ENCODE assay signal across 22 cellular contexts in the genomic region with DNA sequence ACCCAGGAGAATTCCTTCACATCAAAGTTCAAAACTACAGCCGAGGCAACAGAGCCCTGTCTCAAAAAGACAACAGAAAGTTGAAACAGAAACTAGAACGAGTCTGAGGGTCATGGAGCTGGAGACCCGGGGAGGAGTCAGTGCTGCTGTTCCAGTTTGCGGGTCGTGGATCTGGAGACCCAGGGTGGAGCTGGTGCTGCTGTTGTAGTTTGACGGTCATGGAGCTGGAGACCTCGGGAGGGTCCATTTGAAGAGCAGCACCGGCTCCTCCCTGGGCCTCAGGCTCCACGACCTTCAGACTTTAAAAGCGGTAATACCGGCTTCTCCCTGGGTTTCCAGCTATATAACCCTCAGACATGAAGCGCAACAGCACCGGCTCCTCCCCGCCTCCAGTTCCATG. TPM values are rescaled to one million over a fixed set of nuclear protein-coding genes. Genes with fewer than 3 reads are reported as not detected.
DNase-seq lines count a peak whose midpoint lies in the region; ATAC-seq, FAIRE-seq and TF ChIP-seq lines count a peak whose summit lies in the region.
"Had no signal": no experiment of that assay in that cellular context is flagged by ENCODE, and none has a peak within 500 bp of the region (broad histone marks: within the 10 kb centered on the region; RNA-seq: fewer than 3 reads in every experiment).

No MANE protein-coding gene starts in this region.

- ATAC-seq in GM12878: no peak
- no peak for ATAC-seq in lower lobe of right lung
- no peak for ATAC-seq in GM18520 (IDR thresholded peaks at IDR 0.05; ENCODE audit: unreplicated experiment)
- no peak for ATAC-seq in GM21528 (IDR thresholded peaks at IDR 0.05; ENCODE audit: low FRiP score, unreplicated experiment)
- no peak for ATAC-seq in HG02759 (IDR thresholded peaks at IDR 0.05; ENCODE audit: unreplicated experiment)
- ATAC-seq in GM19324 (IDR thresholded peaks at IDR 0.05; ENCODE audit: low FRiP score, unreplicated experiment): no peak

- in situ Hi-C loops in GM12878 (cut with MboI) (no loop called here), transverse colon (cut with MboI; ENCODE audit: low pct_ligation_motif_present in 1 of 4, low pct_unique_long_range_greater_than_20kb in 1 of 4, low sequenced_read_pairs in 3 of 4) (loop anchor here in 2 of 4 donors (25.0 kb wide), 1 partner anchor 260 kb away; the partner anchor contains the start of genes ABCA2 (in 2 of the 2), FUT7 (in 2 of the 2) and NPDC1 (in 2 of the 2))

- no peak overlapping the region for H3K27ac Mint-ChIP-seq in HFFc6

- SMC1A ChIA-PET in GM12878 (lab: Charles Lee; ENCODE audit: uncharacterized antibody, unreplicated experiment): interaction anchor here (1.2 to 3.1 kb wide), 2 partner anchors 10 to 13 kb away, joined by 3 to 21 read pairs; partner anchors contain the start of gene TMEM141

- CTCF ChIA-PET in GM12878 (lab: Yijun Ruan, JAX): interaction anchor here (0.8 to 13.1 kb wide), 10 partner anchors 8 to 269 kb away, joined by 3 to 163 read pairs (median 6); partner anchors contain the start of genes LCN8 and NPDC1

- no peak overlapping the region for H3K4me2 ChIP-seq in GM12878 (ENCODE audit: control insufficient read depth, insufficient read depth)
- H3K4me2 ChIP-seq: SK-N-SH had no signal

- 46% methylated on average over 10 of the region's 14 CpGs for WGBS in GM12878 (ENCODE audit: insufficient coverage, insufficient replicate concordance, low lambda C conversion rate, missing lambda C conversion rate)
- 45 to 54% methylated on average over 5 to 14 of the region's 14 CpGs for WGBS in transverse colon (ENCODE audit: low coverage in 1 of 2), 2 donors

- H3K9me3 ChIP-seq in GM12878 (replicated peaks; ENCODE audit: control insufficient read depth, insufficient read depth, low read length) (peaks cover 6% of the 10 kb centered on the region; the same call in 2 of the 3 replicates), lower lobe of right lung (peaks cover 7% of the 10 kb centered on the region), transverse colon (no peaks in the 10 kb centered on the region)
- H3K9me3 ChIP-seq: Peyer's patch, SK-N-SH had no signal

- H3K27ac ChIP-seq in GM12878 (ENCODE audit: control insufficient read depth, insufficient read depth) (no peak overlapping the region), lower lobe of right lung (no peak overlapping the region), transverse colon (peak overlapping the region; percentile 8 to 55 (median 25))

- POLR2A ChIA-PET in GM12878 (lab: Charles Lee): interaction anchor here (1.0 to 1.7 kb wide), 3 partner anchors 11 to 48 kb away, joined by 3 to 5 read pairs (median 3); no protein-coding TSS in a partner anchor

- peaks cover 16% of the 10 kb centered on the region for H3K9me3 Mint-ChIP-seq in HFFc6

- no peak for TF ChIP-seq POLR2A in GM12878 (IDR thresholded peaks at IDR 0.05; ENCODE audit: low read depth, low read length)
- no peak for TF ChIP-seq POLR2A in transverse colon (IDR thresholded peaks at IDR 0.05)

- no peak for TF ChIP-seq RAD21 in GM12878 (IDR thresholded peaks at IDR 0.05; ENCODE audit: insufficient read depth, low read depth, low read length)

- peaks cover 15% of the 10 kb centered on the region for H3K36me3 Mint-ChIP-seq in HFFc6 (ENCODE audit: low read depth)
- H3K36me3 Mint-ChIP-seq: CD4-positive, alpha-beta memory T cell had no signal

- peaks cover 6% of the 10 kb centered on the region; the same call in 1 of the 2 replicates for H3K4me1 Mint-ChIP-seq in HFFc6 (ENCODE audit: low read depth)

- intact Hi-C loops in GM12878 (cut with micrococcal nuclease; ENCODE audit: unreplicated experiment): no loop called here
- intact Hi-C loops in lower lobe of right lung (cut with DNase I): no loop called here
- intact Hi-C loops in transverse colon (cut with DNase I; ENCODE audit: low total_unique reads): no loop called here

- no peaks in the 10 kb centered on the region for H3K79me2 ChIP-seq in GM12878 (ENCODE audit: control insufficient read depth, insufficient read depth, low read length)

- H3K27me3 ChIP-seq in GM12878 (replicated peaks in 1 of 2; ENCODE audit: control insufficient read depth in 2 of 2, insufficient read depth in 2 of 2, low read length in 1 of 2): peaks cover 0 to 1% of the 10 kb centered on the region in 2 experiments; a peak in 1 of 4 replicates
- H3K27me3 ChIP-seq in lower lobe of right lung (ENCODE audit: low read depth): no peaks in the 10 kb centered on the region
- H3K27me3 ChIP-seq in transverse colon: no peaks in the 10 kb centered on the region
- H3K27me3 ChIP-seq: Peyer's patch had no signal

- H3K4me3 ChIP-seq in GM12878 (no peak overlapping the region), lower lobe of right lung (no peak overlapping the region), transverse colon (no peak overlapping the region)

- TF ChIP-seq CTCF in HFFc6 (IDR thresholded peaks at IDR 0.05) (no peak), GM12878 (IDR thresholded peaks at IDR 0.05 in 2 of 3, conservative IDR thresholded peaks at IDR 0.05 in 1 of 3; ENCODE audit: control insufficient read depth in 2 of 3, extremely low read depth in 1 of 3, insufficient read depth in 1 of 3, low read depth in 3 of 3, low read length in 3 of 3) (no peak), lower lobe of right lung (IDR thresholded peaks at IDR 0.05) (no peak), transverse colon (IDR thresholded peaks at IDR 0.05) (no peak)

- RAD21 ChIA-PET in GM12878 (lab: Charles Lee; ENCODE audit: unreplicated experiment): interaction anchor here (1.7 to 2.0 kb wide), 4 partner anchors 8 to 252 kb away, joined by 4 to 9 read pairs (median 6); no protein-coding TSS in a partner anchor

- H3K36me3 ChIP-seq in GM12878 (ENCODE audit: control insufficient read depth in 2 of 2, insufficient read depth in 2 of 2, low read length in 1 of 2) (no peaks in the 10 kb centered on the region), lower lobe of right lung (no peaks in the 10 kb centered on the region), transverse colon (no peaks in the 10 kb centered on the region)
- H3K36me3 ChIP-seq: Peyer's patch had no signal

- peaks cover 44% of the 10 kb centered on the region for H3K27me3 Mint-ChIP-seq in HFFc6 (ENCODE audit: insufficient read depth)

- TF ChIP-seq EP300 in GM12878 (IDR thresholded peaks at IDR 0.05; ENCODE audit: borderline replicate concordance in 1 of 2, control insufficient read depth in 1 of 2, low read depth in 2 of 2, low read length in 2 of 2) (no peak), transverse colon (IDR thresholded peaks at IDR 0.05; ENCODE audit: low read depth) (no peak)

- H3K4me1 ChIP-seq in GM12878 (ENCODE audit: control insufficient read depth, insufficient read depth, low read length): no peaks in the 10 kb centered on the region
- no peaks in the 10 kb centered on the region for H3K4me1 ChIP-seq in lower lobe of right lung
- H3K4me1 ChIP-seq in transverse colon: peaks cover 0 to 6% (median 3%) of the 10 kb centered on the region in 4 donors
- H3K4me1 ChIP-seq: Peyer's patch had no signal

- no peak overlapping the region for H3K9ac ChIP-seq in GM12878 (ENCODE audit: control insufficient read depth, insufficient read depth, low read length)
- H3K9ac ChIP-seq: SK-N-SH had no signal

- no peaks in the 10 kb centered on the region for H4K20me1 ChIP-seq in GM12878 (ENCODE audit: control insufficient read depth, insufficient read depth)

- DNase-seq in HFFc6 (no peak), GM12878 (ENCODE audit: low read depth, low spot score) (no peak), lower lobe of right lung (peak; percentile 14), transverse colon (peak; percentile 74)
- DNase-seq: CD4-positive, alpha-beta memory T cell; DMS79; H7; KBM-7; NCI-H146; NCI-H2081 treated with DMSO at 0.1 percent for 48 hours; NCI-H510A treated with DMSO at 0.1 percent for 48 hours; NCI-H82; Peyer's patch; Right ventricle myocardium superior; SK-N-SH; T-helper 1 cell had no signal

- no TSS peak for BruUV-seq in GM12878 (replicated peaks; lab: Mats Ljungman, UMichigan)

- H3K4me3 Mint-ChIP-seq in HFFc6: peak overlapping the region; percentile 30; the same call in 1 of the 2 replicates
- H3K4me3 Mint-ChIP-seq: CD4-positive, alpha-beta memory T cell had no signal

- FAIRE-seq in GM12878 (lab: Jason Lieb, UNC): no peak
- FAIRE-seq: D721Med had no signal

- H2AFZ ChIP-seq in GM12878 (ENCODE audit: control insufficient read depth, low read depth, low read length): 0 out of 2 replicates have a peak overlapping the region, but pooled peaks have one; percentile 11

RNA-seq across cellular contexts. Expression of gene LCN15, which starts 13.0 kb away (rescaled TPM):
- not detected for total RNA-seq in HFFc6 (2021; fragmentation: NEBNext Ultra II Directional; extraction: Animal tissue kit (Norgen Biotek cat#: 25700))
- total RNA-seq in GM12878 (2013; cell fraction: nucleolus; rRNA removed): 0.33 TPM in 1 of 2 replicates, not detected in the other
- total RNA-seq in GM12878 (2014; rRNA removed) (0.22 TPM in 1 of 2 replicates, not detected in the other), GM12878 (2014; rRNA removed; fragmentation: Illumina TruSeq; extraction: Trizol) (not detected in 2 replicates), GM12878 (2021) (not detected in 2 replicates), lower lobe of right lung (not detected), transverse colon (10 to 100 TPM in 1 of 4 donors, 1 to 10 TPM in 1, not detected in 2; 6.4 to 11.9 TPM)
- not detected for polyA plus RNA-seq in GM12878 (2011; ENCODE audit: low read depth)
- polyA plus RNA-seq in GM12878 (2011; rRNA removed) (not detected in 2 replicates), GM12878 (2014; fragmentation: Illumina TruSeq; extraction: Trizol) (not detected in 2 replicates), GM12878 (2014; fragmentation: Nextera tagmentation; extraction: Ambion mirVana) (not detected), GM12878 (2014; rRNA removed) (0.11 TPM in 1 of 2 replicates, not detected in the other), GM12878 (2016; fragmentation: Nextera tagmentation; extraction: Ambion mirVana) (under 1 TPM; 0.37 to 0.50 TPM)
- 0.05 TPM in 1 of 2 replicates, not detected in the other for polyA plus RNA-seq in GM12878 (2011; cell fraction: cytosol; rRNA removed)
- 0.04 TPM in 1 of 2 replicates, not detected in the other for polyA plus RNA-seq in GM12878 (2011; cell fraction: nucleus; rRNA removed)
- 0.13 and 0.23 TPM in 2 replicates for polyA plus RNA-seq in GM12878 (2012)
- not detected in 2 replicates for polyA minus RNA-seq in GM12878 (2011; rRNA and poly(A)+ RNA removed)
- polyA minus RNA-seq in GM12878 (2011; cell fraction: cytosol; rRNA and poly(A)+ RNA removed): not detected in 2 replicates
- polyA minus RNA-seq in GM12878 (2011; cell fraction: nucleus; rRNA and poly(A)+ RNA removed): not detected in 2 replicates
- total RNA-seq: CD4-positive, alpha-beta memory T cell; G401; H7; Right ventricle myocardium superior had no signal
- polyA plus RNA-seq: CD4-positive, alpha-beta memory T cell had no signal

RNA-seq across cellular contexts. Expression of gene TMEM141, which starts 13.8 kb away (rescaled TPM):
- 10 to 100 TPM; 46.1 to 62.2 (median 52.6) TPM for total RNA-seq in HFFc6 (2021; fragmentation: NEBNext Ultra II Directional; extraction: Animal tissue kit (Norgen Biotek cat#: 25700))
- total RNA-seq in GM12878 (2013; cell fraction: nucleolus; rRNA removed): 14.3 and 15.9 TPM in 2 replicates
- 42.5 and 43.1 TPM in 2 replicates for total RNA-seq in GM12878 (2014; rRNA removed)
- 27.4 and 29.2 TPM in 2 replicates for total RNA-seq in GM12878 (2014; rRNA removed; fragmentation: Illumina TruSeq; extraction: Trizol)
- 31.1 and 36.1 TPM in 2 replicates for total RNA-seq in GM12878 (2021)
- polyA plus RNA-seq in GM12878 (2011; ENCODE audit: low read depth): 6.3 TPM
- polyA plus RNA-seq in GM12878 (2011; rRNA removed): 11.0 and 20.2 TPM in 2 replicates
- 35.8 and 37.1 TPM in 2 replicates for polyA plus RNA-seq in GM12878 (2011; cell fraction: cytosol; rRNA removed)
- polyA plus RNA-seq in GM12878 (2011; cell fraction: nucleus; rRNA removed): 23.1 and 24.7 TPM in 2 replicates
- 20.4 and 25.1 TPM in 2 replicates for polyA plus RNA-seq in GM12878 (2012)
- 15.2 and 38.1 TPM in 2 replicates for polyA plus RNA-seq in GM12878 (2014; fragmentation: Illumina TruSeq; extraction: Trizol)
- 10 to 100 TPM in 1 of 2 experiments, 1 to 10 TPM in 1; 7.8 to 13.3 TPM for polyA plus RNA-seq in GM12878 (2014; fragmentation: Nextera tagmentation; extraction: Ambion mirVana)
- 37.7 and 43.5 TPM in 2 replicates for polyA plus RNA-seq in GM12878 (2014; rRNA removed)
- polyA plus RNA-seq in GM12878 (2016; fragmentation: Nextera tagmentation; extraction: Ambion mirVana): 10 to 100 TPM; 46.7 to 48.6 TPM
- polyA minus RNA-seq in GM12878 (2011; rRNA and poly(A)+ RNA removed): 5.8 and 8.3 TPM in 2 replicates
- 3.5 and 4.1 TPM in 2 replicates for polyA minus RNA-seq in GM12878 (2011; cell fraction: cytosol; rRNA and poly(A)+ RNA removed)
- 9.7 and 14.3 TPM in 2 replicates for polyA minus RNA-seq in GM12878 (2011; cell fraction: nucleus; rRNA and poly(A)+ RNA removed)
- total RNA-seq in lower lobe of right lung: 57.2 TPM
- total RNA-seq in transverse colon: 100 to 1,000 TPM; 179 to 392 (median 224) TPM

RNA-seq across cellular contexts. Expression of gene CCDC183, which starts 18.8 kb away (rescaled TPM):
- total RNA-seq in HFFc6 (2021; fragmentation: NEBNext Ultra II Directional; extraction: Animal tissue kit (Norgen Biotek cat#: 25700)): under 1 TPM; 0.25 to 0.87 (median 0.34) TPM
- 2.4 and 2.5 TPM in 2 replicates for total RNA-seq in GM12878 (2013; cell fraction: nucleolus; rRNA removed)
- not detected in 2 replicates for total RNA-seq in GM12878 (2014; rRNA removed)
- not detected in 2 replicates for total RNA-seq in GM12878 (2014; rRNA removed; fragmentation: Illumina TruSeq; extraction: Trizol)
- total RNA-seq in GM12878 (2021): 0.27 TPM in 1 of 2 replicates, not detected in the other
- not detected for polyA plus RNA-seq in GM12878 (2011; ENCODE audit: low read depth)
- polyA plus RNA-seq in GM12878 (2011; rRNA removed): 0.26 and 0.43 TPM in 2 replicates
- polyA plus RNA-seq in GM12878 (2011; cell fraction: cytosol; rRNA removed): 0.22 TPM in 2 replicates
- 3.2 and 4.4 TPM in 2 replicates for polyA plus RNA-seq in GM12878 (2011; cell fraction: nucleus; rRNA removed)
- polyA plus RNA-seq in GM12878 (2012): 0.51 and 0.93 TPM in 2 replicates
- 0.04 TPM in 1 of 2 replicates, not detected in the other for polyA plus RNA-seq in GM12878 (2014; fragmentation: Illumina TruSeq; extraction: Trizol)
- not detected for polyA plus RNA-seq in GM12878 (2014; fragmentation: Nextera tagmentation; extraction: Ambion mirVana)
- polyA plus RNA-seq in GM12878 (2014; rRNA removed): 0.25 and 0.60 TPM in 2 replicates
- polyA plus RNA-seq in GM12878 (2016; fragmentation: Nextera tagmentation; extraction: Ambion mirVana): 1 to 10 TPM in 1 of 2 experiments, under 1 TPM in 1; 0.55 to 1.2 TPM
- not detected in 2 replicates for polyA minus RNA-seq in GM12878 (2011; rRNA and poly(A)+ RNA removed)
- not detected in 2 replicates for polyA minus RNA-seq in GM12878 (2011; cell fraction: cytosol; rRNA and poly(A)+ RNA removed)
- 0.12 TPM in 1 of 2 replicates, not detected in the other for polyA minus RNA-seq in GM12878 (2011; cell fraction: nucleus; rRNA and poly(A)+ RNA removed)
- total RNA-seq in lower lobe of right lung: 3.7 TPM
- total RNA-seq in transverse colon: 100 to 1,000 TPM in 1 of 4 donors, 10 to 100 TPM in 3; 25.2 to 161 (median 63.5) TPM
- total RNA-seq: G401 had no signal

RNA-seq across cellular contexts. Expression of gene LCN8, which starts 19.3 kb away (rescaled TPM):
- total RNA-seq in HFFc6 (2021; fragmentation: NEBNext Ultra II Directional; extraction: Animal tissue kit (Norgen Biotek cat#: 25700)): not detected
- not detected in 2 replicates for total RNA-seq in GM12878 (2013; cell fraction: nucleolus; rRNA removed)
- total RNA-seq in GM12878 (2014; rRNA removed) (not detected in 2 replicates), GM12878 (2014; rRNA removed; fragmentation: Illumina TruSeq; extraction: Trizol) (not detected in 2 replicates), GM12878 (2021) (not detected in 2 replicates), lower lobe of right lung (not detected), transverse colon (not detected)
- polyA plus RNA-seq in GM12878 (2011; ENCODE audit: low read depth): not detected
- polyA plus RNA-seq in GM12878 (2011; rRNA removed) (not detected in 2 replicates), GM12878 (2014; fragmentation: Illumina TruSeq; extraction: Trizol) (not detected in 2 replicates), GM12878 (2014; fragmentation: Nextera tagmentation; extraction: Ambion mirVana) (not detected), GM12878 (2014; rRNA removed) (not detected in 2 replicates), GM12878 (2016; fragmentation: Nextera tagmentation; extraction: Ambion mirVana) (not detected)
- not detected in 2 replicates for polyA plus RNA-seq in GM12878 (2011; cell fraction: cytosol; rRNA removed)
- not detected in 2 replicates for polyA plus RNA-seq in GM12878 (2011; cell fraction: nucleus; rRNA removed)
- not detected in 2 replicates for polyA plus RNA-seq in GM12878 (2012)
- polyA minus RNA-seq in GM12878 (2011; rRNA and poly(A)+ RNA removed): not detected in 2 replicates
- polyA minus RNA-seq in GM12878 (2011; cell fraction: cytosol; rRNA and poly(A)+ RNA removed): not detected in 2 replicates
- not detected in 2 replicates for polyA minus RNA-seq in GM12878 (2011; cell fraction: nucleus; rRNA and poly(A)+ RNA removed)
- total RNA-seq: CD4-positive, alpha-beta memory T cell; G401; H7; Peyer's patch; Right ventricle myocardium superior had no signal
- polyA plus RNA-seq: SK-N-SH had no signal

RNA-seq across cellular contexts. Expression of gene LCN6, which starts 29.0 kb away (rescaled TPM):
- not detected for total RNA-seq in HFFc6 (2021; fragmentation: NEBNext Ultra II Directional; extraction: Animal tissue kit (Norgen Biotek cat#: 25700))
- total RNA-seq in GM12878 (2013; cell fraction: nucleolus; rRNA removed): not detected in 2 replicates
- total RNA-seq in GM12878 (2014; rRNA removed) (not detected in 2 replicates), GM12878 (2014; rRNA removed; fragmentation: Illumina TruSeq; extraction: Trizol) (not detected in 2 replicates), GM12878 (2021) (not detected in 2 replicates), lower lobe of right lung (2.9 TPM), transverse colon (1 to 10 TPM in 2 of 4 donors, not detected in 2; 1.1 to 2.9 TPM)
- polyA plus RNA-seq in GM12878 (2011; ENCODE audit: low read depth): not detected
- polyA plus RNA-seq in GM12878 (2011; rRNA removed) (not detected in 2 replicates), GM12878 (2014; fragmentation: Illumina TruSeq; extraction: Trizol) (not detected in 2 replicates), GM12878 (2014; fragmentation: Nextera tagmentation; extraction: Ambion mirVana) (not detected), GM12878 (2014; rRNA removed) (not detected in 2 replicates), GM12878 (2016; fragmentation: Nextera tagmentation; extraction: Ambion mirVana) (not detected)
- polyA plus RNA-seq in GM12878 (2011; cell fraction: cytosol; rRNA removed): not detected in 2 replicates
- not detected in 2 replicates for polyA plus RNA-seq in GM12878 (2011; cell fraction: nucleus; rRNA removed)
- polyA plus RNA-seq in GM12878 (2012): not detected in 2 replicates
- not detected in 2 replicates for polyA minus RNA-seq in GM12878 (2011; rRNA and poly(A)+ RNA removed)
- polyA minus RNA-seq in GM12878 (2011; cell fraction: cytosol; rRNA and poly(A)+ RNA removed): not detected in 2 replicates
- polyA minus RNA-seq in GM12878 (2011; cell fraction: nucleus; rRNA and poly(A)+ RNA removed): not detected in 2 replicates
- total RNA-seq: CD4-positive, alpha-beta memory T cell; G401; H7 had no signal
- polyA plus RNA-seq: CD4-positive, alpha-beta memory T cell; SK-N-SH had no signal

Comparison
In these comparisons a context has a peak if more than half of its experiments do, and no peak if none do; other contexts are left out.
1. DNase-seq: peak in lower lobe of right lung (single experiment) and transverse colon (single experiment); none in HFFc6 (single experiment) and GM12878 (single experiment).
2. H3K27ac ChIP-seq: peak in transverse colon (4 of 4); none in GM12878 (single experiment) and lower lobe of right lung (single experiment).